Comparison of ENCODE assay signal across 2 cellular contexts in genomic region chr1:196774603-196775002, GRCh38.
TF ChIP-seq lines count a peak whose summit lies in the region.

Gene CFHR3, plus strand, starts transcription at chr1:196774840. Its CDS starts 47 bp downstream, at chr1:196774887.

TF ChIP-seq in liver, 16 proteins besides CTCF, POLR2A, EP300 and RAD21 (continued from another document):
- TF ChIP-seq, protein P1, sequence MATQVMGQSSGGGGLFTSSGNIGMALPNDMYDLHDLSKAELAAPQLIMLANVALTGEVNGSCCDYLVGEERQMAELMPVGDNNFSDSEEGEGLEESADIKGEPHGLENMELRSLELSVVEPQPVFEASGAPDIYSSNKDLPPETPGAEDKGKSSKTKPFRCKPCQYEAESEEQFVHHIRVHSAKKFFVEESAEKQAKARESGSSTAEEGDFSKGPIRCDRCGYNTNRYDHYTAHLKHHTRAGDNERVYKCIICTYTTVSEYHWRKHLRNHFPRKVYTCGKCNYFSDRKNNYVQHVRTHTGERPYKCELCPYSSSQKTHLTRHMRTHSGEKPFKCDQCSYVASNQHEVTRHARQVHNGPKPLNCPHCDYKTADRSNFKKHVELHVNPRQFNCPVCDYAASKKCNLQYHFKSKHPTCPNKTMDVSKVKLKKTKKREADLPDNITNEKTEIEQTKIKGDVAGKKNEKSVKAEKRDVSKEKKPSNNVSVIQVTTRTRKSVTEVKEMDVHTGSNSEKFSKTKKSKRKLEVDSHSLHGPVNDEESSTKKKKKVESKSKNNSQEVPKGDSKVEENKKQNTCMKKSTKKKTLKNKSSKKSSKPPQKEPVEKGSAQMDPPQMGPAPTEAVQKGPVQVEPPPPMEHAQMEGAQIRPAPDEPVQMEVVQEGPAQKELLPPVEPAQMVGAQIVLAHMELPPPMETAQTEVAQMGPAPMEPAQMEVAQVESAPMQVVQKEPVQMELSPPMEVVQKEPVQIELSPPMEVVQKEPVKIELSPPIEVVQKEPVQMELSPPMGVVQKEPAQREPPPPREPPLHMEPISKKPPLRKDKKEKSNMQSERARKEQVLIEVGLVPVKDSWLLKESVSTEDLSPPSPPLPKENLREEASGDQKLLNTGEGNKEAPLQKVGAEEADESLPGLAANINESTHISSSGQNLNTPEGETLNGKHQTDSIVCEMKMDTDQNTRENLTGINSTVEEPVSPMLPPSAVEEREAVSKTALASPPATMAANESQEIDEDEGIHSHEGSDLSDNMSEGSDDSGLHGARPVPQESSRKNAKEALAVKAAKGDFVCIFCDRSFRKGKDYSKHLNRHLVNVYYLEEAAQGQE (IDR thresholded peaks at IDR 0.05): peak; percentile 43
- TF ChIP-seq, protein P2, sequence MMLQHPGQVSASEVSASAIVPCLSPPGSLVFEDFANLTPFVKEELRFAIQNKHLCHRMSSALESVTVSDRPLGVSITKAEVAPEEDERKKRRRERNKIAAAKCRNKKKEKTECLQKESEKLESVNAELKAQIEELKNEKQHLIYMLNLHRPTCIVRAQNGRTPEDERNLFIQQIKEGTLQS (IDR thresholded peaks at IDR 0.05): no peak
- TF ChIP-seq RXRA (IDR thresholded peaks at IDR 0.05) (peak; percentile 56 to 79), ZBTB33 (IDR thresholded peaks at IDR 0.05) (no peak), HNF4A (conservative IDR thresholded peaks at IDR 0.05) (peak; percentile 56 to 79), TAF1 (conservative IDR thresholded peaks at IDR 0.05) (peak; percentile 72)
TF ChIP-seq in liver: peak in this region for 7.

TF ChIP-seq in HepG2, 621 proteins besides CTCF, POLR2A, EP300 and RAD21 (continued from another document):
- TF ChIP-seq, protein P3, sequence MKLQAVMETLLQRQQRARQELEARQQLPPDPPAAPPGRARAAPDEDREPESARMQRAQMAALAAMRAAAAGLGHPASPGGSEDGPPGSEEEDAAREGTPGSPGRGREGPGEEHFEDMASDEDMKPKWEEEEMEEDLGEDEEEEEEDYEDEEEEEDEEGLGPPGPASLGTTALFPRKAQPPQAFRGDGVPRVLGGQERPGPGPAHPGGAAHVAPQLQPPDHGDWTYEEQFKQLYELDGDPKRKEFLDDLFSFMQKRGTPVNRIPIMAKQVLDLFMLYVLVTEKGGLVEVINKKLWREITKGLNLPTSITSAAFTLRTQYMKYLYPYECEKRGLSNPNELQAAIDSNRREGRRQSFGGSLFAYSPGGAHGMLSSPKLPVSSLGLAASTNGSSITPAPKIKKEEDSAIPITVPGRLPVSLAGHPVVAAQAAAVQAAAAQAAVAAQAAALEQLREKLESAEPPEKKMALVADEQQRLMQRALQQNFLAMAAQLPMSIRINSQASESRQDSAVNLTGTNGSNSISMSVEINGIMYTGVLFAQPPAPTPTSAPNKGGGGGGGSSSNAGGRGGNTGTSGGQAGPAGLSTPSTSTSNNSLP (IDR thresholded peaks at IDR 0.05; ENCODE audit: low read depth, low read length): no peak
- no peak for TF ChIP-seq ZNF816 (CRISPR knock-in tag; IDR thresholded peaks at IDR 0.05; ENCODE audit: borderline replicate concordance)
- TF ChIP-seq MBD4 (IDR thresholded peaks at IDR 0.05; ENCODE audit: borderline replicate concordance, low read length): no peak
- TF ChIP-seq PLSCR1 (CRISPR knock-in tag; IDR thresholded peaks at IDR 0.05; ENCODE audit: borderline replicate concordance): no peak
- TF ChIP-seq MLLT10 (CRISPR knock-in tag; IDR thresholded peaks at IDR 0.05): no peak
- no peak for TF ChIP-seq CCDC6 (CRISPR knock-in tag; IDR thresholded peaks at IDR 0.05)
- no peak for TF ChIP-seq ELF1 (CRISPR knock-in tag; IDR thresholded peaks at IDR 0.05)
- no peak for TF ChIP-seq ZNF577 (CRISPR knock-in tag; IDR thresholded peaks at IDR 0.05; ENCODE audit: borderline replicate concordance, low read depth)
- TF ChIP-seq, protein P4, sequence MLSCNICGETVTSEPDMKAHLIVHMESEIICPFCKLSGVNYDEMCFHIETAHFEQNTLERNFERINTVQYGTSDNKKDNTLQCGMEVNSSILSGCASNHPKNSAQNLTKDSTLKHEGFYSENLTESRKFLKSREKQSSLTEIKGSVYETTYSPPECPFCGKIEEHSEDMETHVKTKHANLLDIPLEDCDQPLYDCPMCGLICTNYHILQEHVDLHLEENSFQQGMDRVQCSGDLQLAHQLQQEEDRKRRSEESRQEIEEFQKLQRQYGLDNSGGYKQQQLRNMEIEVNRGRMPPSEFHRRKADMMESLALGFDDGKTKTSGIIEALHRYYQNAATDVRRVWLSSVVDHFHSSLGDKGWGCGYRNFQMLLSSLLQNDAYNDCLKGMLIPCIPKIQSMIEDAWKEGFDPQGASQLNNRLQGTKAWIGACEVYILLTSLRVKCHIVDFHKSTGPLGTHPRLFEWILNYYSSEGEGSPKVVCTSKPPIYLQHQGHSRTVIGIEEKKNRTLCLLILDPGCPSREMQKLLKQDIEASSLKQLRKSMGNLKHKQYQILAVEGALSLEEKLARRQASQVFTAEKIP (CRISPR knock-in tag; IDR thresholded peaks at IDR 0.05; ENCODE audit: borderline replicate concordance): no peak
- TF ChIP-seq ZNF567 (CRISPR knock-in tag; IDR thresholded peaks at IDR 0.05; ENCODE audit: borderline replicate concordance): no peak
TF ChIP-seq in HepG2: peak in this region for 0.
